In genomic region chr9:76900884-76901440, GRCh38 we compare ENCODE assay signal across 15 cellular contexts. TPM values are rescaled to one million over a fixed set of nuclear protein-coding genes. Genes with fewer than 3 reads are reported as not detected.
DNase-seq lines count a peak whose midpoint lies in the region.
"Had no signal": no experiment of that assay in that cellular context is flagged by ENCODE, and none has a peak within 500 bp of the region (broad histone marks: within the 10 kb centered on the region; RNA-seq: fewer than 3 reads in every experiment).

No MANE protein-coding gene starts in this region.

- peak; percentile 94 for DNase-seq in myocyte (ENCODE audit: low read depth)
- peak; percentile 54 for DNase-seq in superior temporal gyrus (ENCODE audit: extremely low spot score)
- no peak for DNase-seq in inferior parietal cortex (ENCODE audit: extremely low spot score)
- no peak for DNase-seq in DMS53 treated with DMSO at 0.1 percent for 48 hours (lab: John Stamatoyannopoulos, UW; ENCODE audit: unreplicated experiment)
- DNase-seq in NCI-H446 (lab: John Stamatoyannopoulos, UW), result no peak
- DNase-seq: DMS 273 treated with DMSO at 0.1 percent for 48 hours, GF-D8, GOT3, NCI-H1436, NCI-H2081 treated with DMSO at 0.1 percent for 48 hours, NCI-H345 had no signal

- no peaks in the 10 kb centered on the region for H3K36me3 ChIP-seq in KOPT-K1 (ENCODE audit: insufficient read depth, low read length)
- H3K36me3 ChIP-seq: BLaER1 treated with 17β-estradiol and CSF1 and Interleukin-3, amounts not matched to agents 10 nM and 100 nM had no signal

- no peaks in the 10 kb centered on the region for H3K9me3 ChIP-seq in KOPT-K1 (ENCODE audit: insufficient read depth, low read length, poor library complexity, severe bottlenecking)
- H3K9me3 ChIP-seq: A549 had no signal

- peak overlapping the region; percentile 32 for H3K27ac ChIP-seq in KOPT-K1 (ENCODE audit: low read depth, low read length, poor library complexity, severe bottlenecking)
- H3K27ac ChIP-seq in cingulate gyrus (ENCODE audit: low read depth, low read length), result peak overlapping the region; percentile 76
- H3K27ac ChIP-seq: A549; BLaER1 treated with 17β-estradiol and CSF1 and Interleukin-3, amounts not matched to agents 10 nM and 100 nM had no signal

RNA-seq across cellular contexts. Expression of gene PRUNE2, which starts 5.0 kb away (rescaled TPM):
- 650 and 843 TPM in 2 replicates for total RNA-seq in myocyte
- 251 TPM for polyA plus RNA-seq in myocyte (2012)

Comparison
In these comparisons a context has a peak if more than half of its experiments do, and no peak if none do; other contexts are left out.
1. DNase-seq: peak in myocyte (single experiment) and superior temporal gyrus (single experiment); none in inferior parietal cortex (single experiment), DMS53 treated with DMSO at 0.1 percent for 48 hours (single experiment) and NCI-H446 (0 of 2).